9 cellular contexts compared by ENCODE assay signal in the genomic region with DNA sequence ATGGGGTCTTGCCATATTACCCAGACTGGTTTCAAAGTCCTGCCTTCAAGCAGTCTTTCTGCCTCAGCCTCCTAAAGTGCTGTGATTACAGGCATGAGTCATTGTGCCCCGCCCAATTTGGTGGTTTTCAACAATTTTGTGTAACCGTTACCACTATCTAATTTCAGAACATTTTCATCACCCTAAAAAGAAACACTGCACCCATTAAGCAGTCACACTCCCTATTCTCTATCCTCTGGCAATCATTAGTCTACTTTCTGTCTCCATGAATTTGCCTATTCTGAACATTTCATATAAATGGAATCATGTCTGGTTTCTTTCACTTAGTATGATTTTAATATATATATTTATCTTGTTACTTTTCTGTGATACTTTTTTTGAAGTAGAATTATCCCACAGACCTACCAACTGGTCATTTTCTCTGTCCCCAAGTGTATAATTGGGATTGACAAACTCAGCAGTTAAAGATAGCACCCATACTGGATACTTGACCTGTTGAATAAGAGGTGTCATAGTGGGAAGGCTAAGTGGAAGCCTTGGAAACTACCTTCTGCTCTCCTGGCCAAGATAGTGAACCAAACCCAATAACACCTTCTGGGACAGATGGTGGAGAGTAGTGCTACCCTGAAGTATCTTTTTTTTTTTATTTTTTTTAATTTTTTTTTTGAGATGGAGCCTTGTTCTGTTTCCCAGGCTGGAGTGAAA.
DNase-seq lines count a peak whose midpoint lies in the region; ATAC-seq lines count a peak whose summit lies in the region.
"Had no signal": no experiment of that assay in that cellular context is flagged by ENCODE, and none has a peak within 500 bp of the region (broad histone marks: within the 10 kb centered on the region; RNA-seq: fewer than 3 reads in every experiment).

No MANE protein-coding gene starts in this region.

- peak; percentile 51 for DNase-seq in activated CD4-positive, alpha-beta T cell treated with anti-CD3 and anti-CD28 coated beads for 1 hour
- DNase-seq in dedifferentiated amniotic fluid mesenchymal stem cell (ENCODE audit: extremely low spot score) (peak; percentile 92), OCI-M2 (lab: John Stamatoyannopoulos, UW; ENCODE audit: unreplicated experiment) (no peak), COLO829 (ENCODE audit: low spot score) (no peak)
- DNase-seq in stimulated activated CD4-positive, alpha-beta T cell treated with anti-CD3 and anti-CD28 coated beads, Interleukin-1b, Interleukin-23, amount 100 ng/mL, for 4 hours (ENCODE audit: low read depth in 2 of 2) = peak; percentile 51 to 59
- DNase-seq: naive B cell had no signal

- ATAC-seq in GM18498 (IDR thresholded peaks at IDR 0.05; ENCODE audit: unreplicated experiment) (peak; percentile 77), HG03442 (IDR thresholded peaks at IDR 0.05; ENCODE audit: unreplicated experiment) (peak; percentile 60), HG03469 (IDR thresholded peaks at IDR 0.05; ENCODE audit: unreplicated experiment) (no peak)

Comparison
In these comparisons a context has a peak if more than half of its experiments do, and no peak if none do; other contexts are left out.
1. DNase-seq: peak in activated CD4-positive, alpha-beta T cell treated with anti-CD3 and anti-CD28 coated beads for 1 hour (single experiment), dedifferentiated amniotic fluid mesenchymal stem cell (single experiment) and stimulated activated CD4-positive, alpha-beta T cell treated with anti-CD3 and anti-CD28 coated beads, Interleukin-1b, Interleukin-23, amount 100 ng/mL, for 4 hours (2 of 2); none in OCI-M2 (single experiment) and COLO829 (single experiment).